ENCODE assay signal across 8 cellular contexts in the genomic region with DNA sequence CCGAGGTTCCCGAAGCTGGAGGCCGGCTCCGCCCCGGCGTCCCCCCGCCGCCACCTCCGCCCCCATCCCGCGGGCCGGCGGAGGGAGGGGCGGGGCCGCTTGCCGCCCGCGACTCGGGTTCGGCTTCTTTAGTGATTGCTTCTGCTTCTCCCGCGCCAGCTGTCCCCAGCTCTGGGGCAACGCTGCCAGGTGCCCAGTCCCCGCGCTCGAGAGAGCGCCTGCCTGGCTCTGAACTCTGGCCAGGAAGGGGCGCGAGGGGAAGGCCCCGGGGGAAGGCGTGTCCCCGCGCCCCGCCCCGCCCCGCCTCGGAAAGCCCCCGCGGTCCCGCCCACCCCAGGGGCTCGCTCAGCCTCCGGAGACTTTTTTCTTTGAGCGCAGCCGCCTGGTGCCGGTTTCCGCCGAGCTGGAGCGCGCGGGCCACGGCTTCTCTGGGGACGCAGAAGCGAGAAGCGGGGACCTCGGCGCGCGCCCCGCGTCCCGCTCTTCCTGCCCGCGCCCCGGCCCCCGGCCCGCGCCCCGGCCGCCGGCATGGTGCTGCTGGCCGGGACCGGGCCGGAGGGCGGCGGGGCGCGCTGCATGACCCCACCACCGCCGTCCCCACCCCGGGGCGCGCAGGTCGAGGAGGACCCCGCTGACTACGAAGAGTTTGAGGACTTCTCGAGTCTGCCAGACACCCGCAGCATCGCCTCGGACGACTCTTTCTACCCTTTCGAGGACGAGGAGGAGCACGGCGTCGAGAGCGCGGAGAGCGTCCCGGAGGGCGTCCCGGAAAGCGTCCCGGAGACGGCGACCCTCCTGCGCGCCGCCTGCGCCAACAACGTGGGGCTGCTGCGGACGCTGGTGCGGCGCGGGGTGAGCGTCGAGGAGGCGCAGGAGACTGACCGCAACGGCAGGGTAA. TPM values are rescaled to one million over a fixed set of nuclear protein-coding genes. Genes with fewer than 3 reads are reported as not detected.
A peak's percentile ranks its signal among the peaks of the same experiment; 100 is the strongest.
DNase-seq lines count a peak whose midpoint lies in the region; ATAC-seq and TF ChIP-seq lines count a peak whose summit lies in the region.

A gene (plus strand): TSS at position 131 of the 898 bp plus-strand sequence. CDS start 398 bp downstream, at position 529.

- in situ Hi-C loops in Panc1 (cut with HindIII; ENCODE audit: low pct_unique_long_range_greater_than_20kb, low sequenced_read_pairs) = no loop called here

- no peaks in the 10 kb centered on the region for H3K27me3 Mint-ChIP-seq in Caco-2 (ENCODE audit: insufficient read depth, unreplicated experiment)
- peaks cover 23% of the 10 kb centered on the region for H3K27me3 Mint-ChIP-seq in activated T-cell treated with anti-CD3 and anti-CD28 coated beads, Interleukin-2, amount 50 U/mL, for 24 hours

- H3K27me3 ChIP-seq in Caco-2 (replicated peaks; ENCODE audit: control insufficient read depth, insufficient read depth, low read length) = no peaks in the 10 kb centered on the region
- H3K27me3 ChIP-seq in Panc1 (ENCODE audit: control insufficient read depth, insufficient read depth, low read length) = no peaks in the 10 kb centered on the region
- H3K27me3 ChIP-seq in osteoblast (ENCODE audit: insufficient read depth, low read length) = no peaks in the 10 kb centered on the region
- H3K27me3 ChIP-seq in tibial artery = peaks cover 0 to 19% of the 10 kb centered on the region in 2 donors

- H3K36me3 ChIP-seq in Caco-2 (ENCODE audit: control insufficient read depth, insufficient read depth, low read length) = no peaks in the 10 kb centered on the region
- no peaks in the 10 kb centered on the region for H3K36me3 ChIP-seq in Panc1 (ENCODE audit: control insufficient read depth, insufficient read depth, low read length)
- no peaks in the 10 kb centered on the region for H3K36me3 ChIP-seq in osteoblast (ENCODE audit: insufficient read depth, low read length)
- no peaks in the 10 kb centered on the region for H3K36me3 ChIP-seq in tibial artery

- H3K9me3 Mint-ChIP-seq in Caco-2 (ENCODE audit: unreplicated experiment) = no peaks in the 10 kb centered on the region
- no peaks in the 10 kb centered on the region for H3K9me3 Mint-ChIP-seq in activated T-cell treated with anti-CD3 and anti-CD28 coated beads, Interleukin-2, amount 50 U/mL, for 24 hours

- H3K27ac Mint-ChIP-seq in Caco-2 (ENCODE audit: unreplicated experiment) = peak within 1 kb of the TSS; percentile 10
- peak within 1 kb of the TSS; percentile 81 for H3K27ac Mint-ChIP-seq in activated T-cell treated with anti-CD3 and anti-CD28 coated beads, Interleukin-2, amount 50 U/mL, for 24 hours

- H3K79me2 ChIP-seq in osteoblast (ENCODE audit: insufficient read depth, low read length) = peaks cover 6% of the 10 kb centered on the region

- peak; percentile 82 to 86 for DNase-seq in Caco-2
- DNase-seq in HT1080 (ENCODE audit: low read depth) = peak; percentile 73
- DNase-seq in Panc1 (ENCODE audit: low read depth, low spot score) = no peak
- DNase-seq in activated T-cell treated with anti-CD3 and anti-CD28 coated beads, Interleukin-2, amount 50 U/mL, for 24 hours = peak; percentile 86
- peak; percentile 61 for DNase-seq in fibroblast of pulmonary artery (ENCODE audit: low read depth)
- peak; percentile 90 for DNase-seq in osteoblast (ENCODE audit: insufficient read length, low spot score, missing footprints)
- DNase-seq in tibial artery = peak; percentile 49 to 77

- H3K4me3 ChIP-seq in Caco-2 (ENCODE audit: low read depth, low read length) = peak within 1 kb of the TSS; percentile 77
- peak within 1 kb of the TSS; percentile 59 to 70 for H3K4me3 ChIP-seq in Panc1 (ENCODE audit: low read depth in 2 of 2, low read length in 2 of 2)
- H3K4me3 ChIP-seq in fibroblast of pulmonary artery (replicated peaks; ENCODE audit: low read depth, low read length) = peak within 1 kb of the TSS; percentile 64
- H3K4me3 ChIP-seq in osteoblast (ENCODE audit: insufficient read depth, low read length) = peak within 1 kb of the TSS; percentile 78
- peak within 1 kb of the TSS; percentile 63 to 67 for H3K4me3 ChIP-seq in tibial artery

- TF ChIP-seq CTCF in Caco-2 (IDR thresholded peaks at IDR 0.05; ENCODE audit: insufficient read depth in 1 of 2, low read depth in 1 of 2, low read length in 1 of 2, severe bottlenecking in 1 of 2, unreplicated experiment in 1 of 2) (no peak), Panc1 (IDR thresholded peaks at IDR 0.05) (no peak), fibroblast of pulmonary artery (IDR thresholded peaks at IDR 0.05; ENCODE audit: low read length, missing control alignments) (no peak), osteoblast (IDR thresholded peaks at IDR 0.05; ENCODE audit: extremely low read depth, low read depth, low read length) (no peak), tibial artery (IDR thresholded peaks at IDR 0.05) (no peak)

- peak within 1 kb of the TSS; percentile 70 for H2AFZ ChIP-seq in osteoblast (ENCODE audit: low read length)

- H3K9me3 ChIP-seq in Caco-2 (no peaks in the 10 kb centered on the region), Panc1 (ENCODE audit: control insufficient read depth, insufficient read depth, low read depth, low read length) (no peaks in the 10 kb centered on the region), osteoblast (ENCODE audit: low read depth, low read length) (no peaks in the 10 kb centered on the region), tibial artery (no peaks in the 10 kb centered on the region)

- ATAC-seq in GM21360 (IDR thresholded peaks at IDR 0.05; ENCODE audit: unreplicated experiment) = peak; percentile 46
- ATAC-seq in Panc1 = peak; percentile 81

- H3K4me2 ChIP-seq in osteoblast (ENCODE audit: insufficient read depth, low read length) = peak within 1 kb of the TSS; percentile 87

- H3K27ac ChIP-seq in Panc1 (ENCODE audit: low read length) (peak within 1 kb of the TSS; percentile 78), osteoblast (ENCODE audit: low read depth, low read length) (peak within 1 kb of the TSS; percentile 8), tibial artery (peak within 1 kb of the TSS; percentile 57 to 77)

- peak within 1 kb of the TSS; percentile 90 for H3K4me3 Mint-ChIP-seq in Caco-2 (ENCODE audit: unreplicated experiment)
- peak within 1 kb of the TSS; percentile 83 for H3K4me3 Mint-ChIP-seq in activated T-cell treated with anti-CD3 and anti-CD28 coated beads, Interleukin-2, amount 50 U/mL, for 24 hours

- no peaks in the 10 kb centered on the region for H4K20me1 ChIP-seq in osteoblast (ENCODE audit: insufficient read depth, low read length)

- intact Hi-C loops in Caco-2 (cut with micrococcal nuclease; ENCODE audit: unreplicated experiment) = loop anchor here (1.0 kb wide), 1 partner anchor 83 kb away; no protein-coding TSS in a partner anchor
- intact Hi-C loops in Panc1 (cut with micrococcal nuclease; ENCODE audit: unreplicated experiment) = loop anchor here (10.0 kb wide), 1 partner anchor 109 kb away; no protein-coding TSS in a partner anchor
- intact Hi-C loops in tibial artery (cut with DNase I; ENCODE audit: low total_unique reads) = loop anchor here (5.0 kb wide), 1 partner anchor 38 kb away; no protein-coding TSS in a partner anchor

- CTCF ChIA-PET in Caco-2 (lab: Charles Lee) = interaction anchor here (0.7 to 1.2 kb wide), 2 partner anchors 11 to 63 kb away, joined by 5 read pairs; no protein-coding TSS in a partner anchor
- CTCF ChIA-PET in Panc1 (lab: Charles Lee) = no interaction called here

- peaks cover 50% of the 10 kb centered on the region for H3K4me1 ChIP-seq in Caco-2
- peaks cover 33% of the 10 kb centered on the region for H3K4me1 ChIP-seq in Panc1 (ENCODE audit: control insufficient read depth, insufficient read depth, low read length)
- H3K4me1 ChIP-seq in osteoblast (ENCODE audit: insufficient read depth, low read length) = peaks cover 14% of the 10 kb centered on the region
- H3K4me1 ChIP-seq in tibial artery = peaks cover 0 to 55% (median 29%) of the 10 kb centered on the region in 4 donors

- BruUV-seq in Caco-2 (replicated peaks; lab: Mats Ljungman, UMichigan) = no TSS peak
- no TSS peak for BruUV-seq in Panc1 (replicated peaks; lab: Mats Ljungman, UMichigan)

- H3K4me1 Mint-ChIP-seq in Caco-2 (ENCODE audit: low read depth, unreplicated experiment) = peaks cover 27% of the 10 kb centered on the region
- peaks cover 26% of the 10 kb centered on the region for H3K4me1 Mint-ChIP-seq in activated T-cell treated with anti-CD3 and anti-CD28 coated beads, Interleukin-2, amount 50 U/mL, for 24 hours (ENCODE audit: low read depth)

- POLR2A ChIA-PET in Caco-2 (lab: Charles Lee) = interaction anchor here (0.7 to 1.2 kb wide), 4 partner anchors 13 to 110 kb away, joined by 3 to 14 read pairs (median 8); no protein-coding TSS in a partner anchor
- POLR2A ChIA-PET in Panc1 (lab: Charles Lee) = no interaction called here

- peaks cover 10% of the 10 kb centered on the region for H3K36me3 Mint-ChIP-seq in Caco-2 (ENCODE audit: insufficient read depth, unreplicated experiment)
- H3K36me3 Mint-ChIP-seq in activated T-cell treated with anti-CD3 and anti-CD28 coated beads, Interleukin-2, amount 50 U/mL, for 24 hours (ENCODE audit: low read depth) = no peaks in the 10 kb centered on the region

RNA-seq across cellular contexts. Expression of the gene that starts here (rescaled TPM):
- total RNA-seq in Caco-2 (2022) = 22.8 and 25.3 TPM in 2 replicates
- total RNA-seq in HT1080 (2014; rRNA removed; shearing (Covaris generic)) = 4.9 and 5.2 TPM in 2 replicates
- polyA plus RNA-seq in HT1080 (2015; cell fraction: cytosol; rRNA removed) = 6.5 and 7.7 TPM in 2 replicates
- polyA plus RNA-seq in HT1080 (2015; cell fraction: nucleus; rRNA removed) = 10.6 and 11.4 TPM in 2 replicates
- 19.1 TPM for total RNA-seq in Panc1 (2021; ENCODE audit: unreplicated experiment)
- polyA plus RNA-seq in Panc1 (2012; ENCODE audit: insufficient read length) = 7.7 TPM
- total RNA-seq in osteoblast = 5.1 and 5.6 TPM in 2 replicates

Comparison
In these comparisons a context has a peak if more than half of its experiments do, and no peak if none do; other contexts are left out.
1. H3K27ac ChIP-seq: peak in every context shown above with its lines; median percentile 78 in Panc1; 67 in tibial artery; 8 in osteoblast.